Comparison of ENCODE assay signal across 23 cellular contexts in genomic region chrX:149628280-149628679, GRCh38. TPM values are rescaled to one million over a fixed set of nuclear protein-coding genes. Genes with fewer than 3 reads are reported as not detected.
"Had no signal": no experiment of that assay in that cellular context is flagged by ENCODE, and none has a peak within 500 bp of the region (broad histone marks: within the 10 kb centered on the region; RNA-seq: fewer than 3 reads in every experiment).

No MANE protein-coding gene starts in this region.

- H3K36me3 Mint-ChIP-seq: brain; natural killer cell treated with Interleukin-12 subunit alpha and Interleukin-12 subunit beta and Interleukin-15 and Interleukin-18, amount 100 ng/mL, for 72 hours had no signal

- H3K36me3 ChIP-seq: tibial nerve had no signal

- H3K4me3 Mint-ChIP-seq: activated B cell treated with CpG ODN at 0.5 μM for 24 hours; activated naive CD8-positive, alpha-beta T cell treated with anti-CD3 and anti-CD28 coated beads, Interleukin-2, amount 10 ng/mL, durations not matched to agents 7 days and 5 days; activated T-helper 1 cell treated with anti-CD3 and anti-CD28 coated beads, Interleukin-12 subunit alpha, Interleukin-12 subunit beta, Interleukin-2, Interleukin-4 antibody, amounts not matched to agents 30 ng/mL and 10 ng/mL and 1 ng/mL, durations not matched to agents 14 hours and 24 hours and 36 hours; dendritic cell treated with granulocyte-macrophage colony-stimulating factor and Interleukin-4, amounts not matched to agents 40 ng/mL and 50 ng/mL, for 4 days; T-helper 2 cell treated with Interferon-gamma antibody and Interleukin-4, amounts not matched to agents 5 μg/mL and 100 μg/mL, for 36 hours had no signal

- H3K27ac ChIP-seq: skin epidermis, tibial nerve had no signal

- H3K4me3 ChIP-seq: skin epidermis, tibial nerve had no signal

- H3K27ac Mint-ChIP-seq: activated B cell treated with CpG ODN at 0.5 μM for 24 hours; activated naive CD8-positive, alpha-beta T cell treated with anti-CD3 and anti-CD28 coated beads, Interleukin-2, amount 10 ng/mL, durations not matched to agents 7 days and 5 days; brain; dendritic cell treated with granulocyte-macrophage colony-stimulating factor and Interleukin-4, amounts not matched to agents 40 ng/mL and 50 ng/mL, for 4 days; natural killer cell treated with Interleukin-12 subunit alpha and Interleukin-12 subunit beta and Interleukin-15 and Interleukin-18, amount 100 ng/mL, for 72 hours; T-helper 2 cell treated with Interferon-gamma antibody and Interleukin-4, amounts not matched to agents 5 μg/mL and 100 μg/mL, for 36 hours had no signal

- H3K27me3 Mint-ChIP-seq: activated B cell treated with CpG ODN at 0.5 μM for 24 hours; activated naive CD8-positive, alpha-beta T cell treated with anti-CD3 and anti-CD28 coated beads, Interleukin-2, amount 10 ng/mL, durations not matched to agents 7 days and 5 days had no signal

- H3K9me3 ChIP-seq: tibial nerve had no signal

- DNase-seq: activated B cell treated with CpG ODN at 0.5 μM for 24 hours; activated CD4-positive, alpha-beta T cell treated with anti-CD3 and anti-CD28 coated beads, Interleukin-2, amount 50 U/mL, for 1 hour; activated naive CD4-positive, alpha-beta T cell; activated naive CD8-positive, alpha-beta T cell treated with anti-CD3 and anti-CD28 coated beads, Interleukin-2, amount 10 ng/mL, durations not matched to agents 7 days and 5 days; effector memory CD4-positive, alpha-beta T cell; erythroblast; left ventricle myocardium superior; mesenchymal stem cell; nucleus accumbens; posterior cingulate gyrus; stimulated activated CD4-positive, alpha-beta T cell treated with anti-CD3 and anti-CD28 coated beads, Interleukin-15, amount 100 ng/mL, for 24 hours; stimulated activated CD4-positive, alpha-beta T cell treated with anti-CD3 and anti-CD28 coated beads, Interleukin-4, amount 100 ng/mL, for 24 hours; stimulated activated naive CD4-positive, alpha-beta T cell treated with Interleukin-2 at 50 U/mL for 16 hours; substantia nigra had no signal

- ATAC-seq: left ventricle myocardium superior; natural killer cell treated with Interleukin-12 subunit alpha and Interleukin-12 subunit beta and Interleukin-15 and Interleukin-18, amount 100 ng/mL, for 72 hours had no signal

- H3K27me3 ChIP-seq: tibial nerve had no signal

- H3K9me3 Mint-ChIP-seq: activated B cell treated with CpG ODN at 0.5 μM for 24 hours; activated naive CD8-positive, alpha-beta T cell treated with anti-CD3 and anti-CD28 coated beads, Interleukin-2, amount 10 ng/mL, durations not matched to agents 7 days and 5 days; activated T-helper 1 cell treated with anti-CD3 and anti-CD28 coated beads, Interleukin-12 subunit alpha, Interleukin-12 subunit beta, Interleukin-2, Interleukin-4 antibody, amounts not matched to agents 30 ng/mL and 10 ng/mL and 1 ng/mL, durations not matched to agents 14 hours and 24 hours and 36 hours; dendritic cell treated with granulocyte-macrophage colony-stimulating factor and Interleukin-4, amounts not matched to agents 40 ng/mL and 50 ng/mL, for 4 days; natural killer cell treated with Interleukin-12 subunit alpha and Interleukin-12 subunit beta and Interleukin-15 and Interleukin-18, amount 100 ng/mL, for 72 hours; T-helper 2 cell treated with Interferon-gamma antibody and Interleukin-4, amounts not matched to agents 5 μg/mL and 100 μg/mL, for 36 hours had no signal

RNA-seq across cellular contexts. Expression of gene HSFX2, which starts 33.2 kb away (rescaled TPM):
- total RNA-seq: left ventricle myocardium superior had no signal

RNA-seq across cellular contexts. Expression of gene MAGEA9B, which starts 41.0 kb away (rescaled TPM):
- total RNA-seq: activated B cell treated with CpG ODN at 0.5 μM for 24 hours; activated CD8-positive, alpha-beta memory T cell treated with anti-CD3 and anti-CD28 coated beads for 36 hours; activated naive CD8-positive, alpha-beta T cell treated with anti-CD3 and anti-CD28 coated beads, Interleukin-2, amount 10 ng/mL, durations not matched to agents 7 days and 5 days; activated T-helper 1 cell treated with anti-CD3 and anti-CD28 coated beads, Interleukin-12 subunit alpha, Interleukin-12 subunit beta, Interleukin-2, Interleukin-4 antibody, amounts not matched to agents 30 ng/mL and 10 ng/mL and 1 ng/mL, durations not matched to agents 14 hours and 24 hours and 36 hours; cerebellum; left ventricle myocardium superior; natural killer cell treated with Interleukin-12 subunit alpha and Interleukin-12 subunit beta and Interleukin-15 and Interleukin-18, amount 100 ng/mL, for 72 hours; tibial nerve had no signal
